19 cellular contexts compared by ENCODE assay signal in genomic region chrX:30373951-30374350, GRCh38.
DNase-seq lines count a peak whose midpoint lies in the region; ATAC-seq and FAIRE-seq lines count a peak whose summit lies in the region.
"Had no signal": no experiment of that assay in that cellular context is flagged by ENCODE, and none has a peak within 500 bp of the region (broad histone marks: within the 10 kb centered on the region; RNA-seq: fewer than 3 reads in every experiment).

No MANE protein-coding gene starts in this region.

- no peak overlapping the region for H3K4me2 ChIP-seq in mesenchymal stem cell (ENCODE audit: low read length, poor library complexity, severe bottlenecking)
- H3K4me2 ChIP-seq: KMS-11 had no signal

- no peak overlapping the region for H2BK120ac ChIP-seq in mesenchymal stem cell (ENCODE audit: low read depth, low read length)

- H3K23ac ChIP-seq in mesenchymal stem cell (ENCODE audit: low read length in 2 of 2) = no peak overlapping the region

- no peak overlapping the region for H2AK5ac ChIP-seq in mesenchymal stem cell (ENCODE audit: low read length, severe bottlenecking)

- peak overlapping the region in 1 of 2 experiments; percentile 30 for H3K4me3 ChIP-seq in mesenchymal stem cell (ENCODE audit: insufficient read depth in 1 of 2, low read depth in 1 of 2, low read length in 2 of 2)
- H3K4me3 ChIP-seq: HAP-1 had no signal

- no peak overlapping the region for H2BK15ac ChIP-seq in mesenchymal stem cell (ENCODE audit: low read depth, poor library complexity, severe bottlenecking)

- H2BK5ac ChIP-seq in mesenchymal stem cell (ENCODE audit: low read depth, low read length, poor library complexity, severe bottlenecking) = no peak overlapping the region

- no peak overlapping the region for H3K4me3 Mint-ChIP-seq in activated T-cell treated with anti-CD3 and anti-CD28 coated beads, Interleukin-2, amount 50 U/mL, for 24 hours
- H3K4me3 Mint-ChIP-seq: CD4-positive, alpha-beta memory T cell had no signal

- H4K91ac ChIP-seq in mesenchymal stem cell (ENCODE audit: low read length) = no peak overlapping the region

- H3K4me1 ChIP-seq in mesenchymal stem cell (ENCODE audit: control insufficient read depth, insufficient read depth, low read depth, low read length) = no peaks in the 10 kb centered on the region

- in situ Hi-C loops in ACHN (cut with HindIII; ENCODE audit: low pct_ligation_motif_present, low pct_unique_long_range_greater_than_20kb, low sequenced_read_pairs) = no loop called here

- peak overlapping the region; percentile 52 for H3K9ac ChIP-seq in mesenchymal stem cell (ENCODE audit: low read length)
- H3K9ac ChIP-seq: KMS-11 had no signal

- H3K9me3 Mint-ChIP-seq in activated T-cell treated with anti-CD3 and anti-CD28 coated beads, Interleukin-2, amount 50 U/mL, for 24 hours = no peaks in the 10 kb centered on the region

- ATAC-seq in HG02852 (IDR thresholded peaks at IDR 0.05; ENCODE audit: unreplicated experiment) (no peak), GM19467 (IDR thresholded peaks at IDR 0.05; ENCODE audit: unreplicated experiment) (no peak), HG02759 (IDR thresholded peaks at IDR 0.05; ENCODE audit: unreplicated experiment) (no peak)
- ATAC-seq: HepG2 had no signal

- FAIRE-seq in RCC 7860 (lab: Jason Lieb, UNC) = peak; percentile 98
- FAIRE-seq: A204.1, GM12892, HepG2 had no signal

- peak; percentile 2 for DNase-seq in ACHN
- peak; percentile 84 for DNase-seq in RCC 7860 (ENCODE audit: low spot score)
- peak; percentile 61 for DNase-seq in glomerular visceral epithelial cell (ENCODE audit: extremely low spot score)
- DNase-seq in mesenchymal stem cell = no peak
- DNase-seq in activated T-cell treated with anti-CD3 and anti-CD28 coated beads, Interleukin-2, amount 50 U/mL, for 24 hours = no peak
- DNase-seq: AML-193; CD4-positive, alpha-beta memory T cell; DMS153; DMS79; GDM1 had no signal

- peaks cover 0 to 13% of the 10 kb centered on the region in 2 experiments for H3K27me3 ChIP-seq in mesenchymal stem cell (ENCODE audit: control insufficient read depth in 1 of 2, insufficient read depth in 1 of 2, low read length in 2 of 2)

- no peak overlapping the region for H2AFZ ChIP-seq in mesenchymal stem cell (ENCODE audit: low read depth, low read length)

- no peak overlapping the region for H3K14ac ChIP-seq in mesenchymal stem cell (ENCODE audit: low read length in 2 of 2)

- H3K27ac ChIP-seq in mesenchymal stem cell (ENCODE audit: low read length, poor library complexity, severe bottlenecking) = peak overlapping the region; percentile 44
- H3K27ac ChIP-seq: C4-2B, KMS-11 had no signal

- H3K4ac ChIP-seq in mesenchymal stem cell (ENCODE audit: low read depth in 1 of 2, low read length in 2 of 2) = no peak overlapping the region

- no peaks in the 10 kb centered on the region for H3K36me3 ChIP-seq in mesenchymal stem cell (ENCODE audit: control insufficient read depth in 1 of 2, insufficient read depth in 2 of 2, low read depth in 1 of 2, low read length in 2 of 2)
- H3K36me3 ChIP-seq: HAP-1 had no signal

- WGBS in mesenchymal stem cell = 89% methylated on average over 2 of the region's 3 CpGs

- no peaks in the 10 kb centered on the region for H3K36me3 Mint-ChIP-seq in activated T-cell treated with anti-CD3 and anti-CD28 coated beads, Interleukin-2, amount 50 U/mL, for 24 hours (ENCODE audit: low read depth)
- H3K36me3 Mint-ChIP-seq: CD4-positive, alpha-beta memory T cell had no signal

- H3K27ac Mint-ChIP-seq in activated T-cell treated with anti-CD3 and anti-CD28 coated beads, Interleukin-2, amount 50 U/mL, for 24 hours = no peak overlapping the region
- H3K27ac Mint-ChIP-seq: CD4-positive, alpha-beta memory T cell had no signal

- no peak overlapping the region for H2BK12ac ChIP-seq in mesenchymal stem cell (ENCODE audit: low read length in 2 of 2)

- H3K9me3 ChIP-seq in mesenchymal stem cell (ENCODE audit: control insufficient read depth, low read length) = no peaks in the 10 kb centered on the region
- H3K9me3 ChIP-seq: HAP-1 had no signal

- H3K79me1 ChIP-seq in mesenchymal stem cell (replicated peaks; ENCODE audit: low read length, poor library complexity, severe bottlenecking) = no peaks in the 10 kb centered on the region

- H3K27me3 Mint-ChIP-seq in activated T-cell treated with anti-CD3 and anti-CD28 coated beads, Interleukin-2, amount 50 U/mL, for 24 hours = peaks cover 11% of the 10 kb centered on the region
- H3K27me3 Mint-ChIP-seq: CD4-positive, alpha-beta memory T cell had no signal

- H3K4me1 Mint-ChIP-seq in activated T-cell treated with anti-CD3 and anti-CD28 coated beads, Interleukin-2, amount 50 U/mL, for 24 hours (ENCODE audit: low read depth) = no peaks in the 10 kb centered on the region
- H3K4me1 Mint-ChIP-seq: CD4-positive, alpha-beta memory T cell had no signal

- no peak overlapping the region for H4K8ac ChIP-seq in mesenchymal stem cell (ENCODE audit: low read length)

- no peak overlapping the region for H3K18ac ChIP-seq in mesenchymal stem cell (ENCODE audit: low read depth in 1 of 2, low read length in 2 of 2)

Comparison
In these comparisons a context has a peak if more than half of its experiments do, and no peak if none do; other contexts are left out.
1. DNase-seq: peak in ACHN (single experiment), RCC 7860 (single experiment) and glomerular visceral epithelial cell (single experiment); none in mesenchymal stem cell (single experiment) and activated T-cell treated with anti-CD3 and anti-CD28 coated beads, Interleukin-2, amount 50 U/mL, for 24 hours (single experiment).